In the genomic region with DNA sequence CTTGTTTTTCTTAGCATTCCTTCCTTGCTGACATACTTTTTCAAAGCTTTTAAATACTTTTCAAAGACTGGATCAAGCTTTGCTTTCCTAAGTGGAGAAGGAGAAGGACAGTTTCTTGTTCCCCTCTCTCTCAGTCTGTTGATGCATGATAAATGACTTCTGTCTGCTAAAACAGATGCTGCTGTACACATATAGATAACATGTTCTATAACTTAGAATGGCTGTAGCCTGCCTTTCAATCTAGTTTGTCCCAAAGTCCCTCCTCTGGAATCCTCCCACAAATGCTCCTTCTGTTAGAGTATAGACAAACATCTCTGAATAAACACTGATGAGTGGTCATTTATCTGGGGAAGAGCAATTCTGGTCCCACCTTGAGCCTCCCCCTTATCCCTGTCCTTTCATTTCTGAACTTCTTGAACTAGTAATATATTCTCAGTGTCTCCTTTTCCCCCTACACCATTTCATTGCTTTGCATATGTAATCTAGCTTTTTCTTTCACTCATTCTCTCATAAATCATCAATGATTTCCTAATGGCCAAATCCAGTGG, we compare ENCODE assay signal across 27 cellular contexts.
"Had no signal": no experiment of that assay in that cellular context is flagged by ENCODE, and none has a peak within 500 bp of the region (broad histone marks: within the 10 kb centered on the region; RNA-seq: fewer than 3 reads in every experiment).

No MANE protein-coding gene starts in this region.

- DNase-seq: activated B cell treated with CpG ODN at 0.5 μM for 24 hours; activated CD4-positive, alpha-beta T cell treated with anti-CD3 and anti-CD28 coated beads for 1 hour; activated CD4-positive, alpha-beta T cell treated with anti-CD3 and anti-CD28 coated beads, Interleukin-2, amount 10 ng/mL, durations not matched to agents 24 days and 14 days; activated CD4-positive, alpha-beta T cell treated with anti-CD3 and anti-CD28 coated beads, Interleukin-2, amount 50 U/mL, for 48 hours; activated CD8-positive, alpha-beta memory T cell treated with anti-CD3 and anti-CD28 coated beads, Interleukin-2, amount 10 ng/mL, durations not matched to agents 7 days and 5 days; activated effector memory CD4-positive, alpha-beta T cell treated with Interleukin-2 at 50 U/mL for 16 hours; activated naive CD4-positive, alpha-beta T cell treated with Interleukin-2 at 50 U/mL for 16 hours; activated naive CD8-positive, alpha-beta T cell treated with anti-CD3 and anti-CD28 coated beads, Interleukin-2, amount 50 U/mL, for 24 hours; activated T-cell treated with anti-CD3 and anti-CD28 coated beads, Interleukin-2, amount 50 U/mL, for 24 hours; amniotic stem cell; body of pancreas; central memory CD4-positive, alpha-beta T cell; Karpas-422; NCI-H1092 treated with DMSO at 0.1 percent for 48 hours; NCI-H1436; NCI-H1694 treated with DMSO at 0.1 percent for 48 hours; NCI-H2029 treated with DMSO at 0.1 percent for 48 hours; NCI-H345; NCI-H510A; NCI-H526 treated with DMSO at 0.1 percent for 48 hours; RPMI8226; SJCRH30; SK-N-SH; T-helper 1 cell had no signal

- ATAC-seq: activated CD8-positive, alpha-beta memory T cell treated with anti-CD3 and anti-CD28 coated beads, Interleukin-2, amount 10 ng/mL, durations not matched to agents 7 days and 5 days; activated naive CD4-positive, alpha-beta T cell treated with anti-CD3 and anti-CD28 coated beads, Interleukin-2, amount 50 U/mL, for 72 hours; activated naive CD8-positive, alpha-beta T cell treated with anti-CD3 and anti-CD28 coated beads, Interleukin-2, amount 50 U/mL, for 24 hours; body of pancreas; Panc1; Right ventricle myocardium inferior had no signal
